Comparison of ENCODE assay signal across 1 cellular context in genomic region chr4:152535903-152536544, GRCh38.
TF ChIP-seq lines count a peak whose summit lies in the region.

A gene with protein sequence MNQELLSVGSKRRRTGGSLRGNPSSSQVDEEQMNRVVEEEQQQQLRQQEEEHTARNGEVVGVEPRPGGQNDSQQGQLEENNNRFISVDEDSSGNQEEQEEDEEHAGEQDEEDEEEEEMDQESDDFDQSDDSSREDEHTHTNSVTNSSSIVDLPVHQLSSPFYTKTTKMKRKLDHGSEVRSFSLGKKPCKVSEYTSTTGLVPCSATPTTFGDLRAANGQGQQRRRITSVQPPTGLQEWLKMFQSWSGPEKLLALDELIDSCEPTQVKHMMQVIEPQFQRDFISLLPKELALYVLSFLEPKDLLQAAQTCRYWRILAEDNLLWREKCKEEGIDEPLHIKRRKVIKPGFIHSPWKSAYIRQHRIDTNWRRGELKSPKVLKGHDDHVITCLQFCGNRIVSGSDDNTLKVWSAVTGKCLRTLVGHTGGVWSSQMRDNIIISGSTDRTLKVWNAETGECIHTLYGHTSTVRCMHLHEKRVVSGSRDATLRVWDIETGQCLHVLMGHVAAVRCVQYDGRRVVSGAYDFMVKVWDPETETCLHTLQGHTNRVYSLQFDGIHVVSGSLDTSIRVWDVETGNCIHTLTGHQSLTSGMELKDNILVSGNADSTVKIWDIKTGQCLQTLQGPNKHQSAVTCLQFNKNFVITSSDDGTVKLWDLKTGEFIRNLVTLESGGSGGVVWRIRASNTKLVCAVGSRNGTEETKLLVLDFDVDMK (minus strand): TSS chr4:152536092. CDS start chr4:152411803, 124,289 bp downstream.

TF ChIP-seq in HepG2, 621 proteins besides CTCF, POLR2A, EP300 and RAD21 (continued from another document and continues in another):
- TF ChIP-seq, protein P1, sequence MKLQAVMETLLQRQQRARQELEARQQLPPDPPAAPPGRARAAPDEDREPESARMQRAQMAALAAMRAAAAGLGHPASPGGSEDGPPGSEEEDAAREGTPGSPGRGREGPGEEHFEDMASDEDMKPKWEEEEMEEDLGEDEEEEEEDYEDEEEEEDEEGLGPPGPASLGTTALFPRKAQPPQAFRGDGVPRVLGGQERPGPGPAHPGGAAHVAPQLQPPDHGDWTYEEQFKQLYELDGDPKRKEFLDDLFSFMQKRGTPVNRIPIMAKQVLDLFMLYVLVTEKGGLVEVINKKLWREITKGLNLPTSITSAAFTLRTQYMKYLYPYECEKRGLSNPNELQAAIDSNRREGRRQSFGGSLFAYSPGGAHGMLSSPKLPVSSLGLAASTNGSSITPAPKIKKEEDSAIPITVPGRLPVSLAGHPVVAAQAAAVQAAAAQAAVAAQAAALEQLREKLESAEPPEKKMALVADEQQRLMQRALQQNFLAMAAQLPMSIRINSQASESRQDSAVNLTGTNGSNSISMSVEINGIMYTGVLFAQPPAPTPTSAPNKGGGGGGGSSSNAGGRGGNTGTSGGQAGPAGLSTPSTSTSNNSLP (IDR thresholded peaks at IDR 0.05; ENCODE audit: low read depth, low read length), result no peak
- TF ChIP-seq, protein P2, sequence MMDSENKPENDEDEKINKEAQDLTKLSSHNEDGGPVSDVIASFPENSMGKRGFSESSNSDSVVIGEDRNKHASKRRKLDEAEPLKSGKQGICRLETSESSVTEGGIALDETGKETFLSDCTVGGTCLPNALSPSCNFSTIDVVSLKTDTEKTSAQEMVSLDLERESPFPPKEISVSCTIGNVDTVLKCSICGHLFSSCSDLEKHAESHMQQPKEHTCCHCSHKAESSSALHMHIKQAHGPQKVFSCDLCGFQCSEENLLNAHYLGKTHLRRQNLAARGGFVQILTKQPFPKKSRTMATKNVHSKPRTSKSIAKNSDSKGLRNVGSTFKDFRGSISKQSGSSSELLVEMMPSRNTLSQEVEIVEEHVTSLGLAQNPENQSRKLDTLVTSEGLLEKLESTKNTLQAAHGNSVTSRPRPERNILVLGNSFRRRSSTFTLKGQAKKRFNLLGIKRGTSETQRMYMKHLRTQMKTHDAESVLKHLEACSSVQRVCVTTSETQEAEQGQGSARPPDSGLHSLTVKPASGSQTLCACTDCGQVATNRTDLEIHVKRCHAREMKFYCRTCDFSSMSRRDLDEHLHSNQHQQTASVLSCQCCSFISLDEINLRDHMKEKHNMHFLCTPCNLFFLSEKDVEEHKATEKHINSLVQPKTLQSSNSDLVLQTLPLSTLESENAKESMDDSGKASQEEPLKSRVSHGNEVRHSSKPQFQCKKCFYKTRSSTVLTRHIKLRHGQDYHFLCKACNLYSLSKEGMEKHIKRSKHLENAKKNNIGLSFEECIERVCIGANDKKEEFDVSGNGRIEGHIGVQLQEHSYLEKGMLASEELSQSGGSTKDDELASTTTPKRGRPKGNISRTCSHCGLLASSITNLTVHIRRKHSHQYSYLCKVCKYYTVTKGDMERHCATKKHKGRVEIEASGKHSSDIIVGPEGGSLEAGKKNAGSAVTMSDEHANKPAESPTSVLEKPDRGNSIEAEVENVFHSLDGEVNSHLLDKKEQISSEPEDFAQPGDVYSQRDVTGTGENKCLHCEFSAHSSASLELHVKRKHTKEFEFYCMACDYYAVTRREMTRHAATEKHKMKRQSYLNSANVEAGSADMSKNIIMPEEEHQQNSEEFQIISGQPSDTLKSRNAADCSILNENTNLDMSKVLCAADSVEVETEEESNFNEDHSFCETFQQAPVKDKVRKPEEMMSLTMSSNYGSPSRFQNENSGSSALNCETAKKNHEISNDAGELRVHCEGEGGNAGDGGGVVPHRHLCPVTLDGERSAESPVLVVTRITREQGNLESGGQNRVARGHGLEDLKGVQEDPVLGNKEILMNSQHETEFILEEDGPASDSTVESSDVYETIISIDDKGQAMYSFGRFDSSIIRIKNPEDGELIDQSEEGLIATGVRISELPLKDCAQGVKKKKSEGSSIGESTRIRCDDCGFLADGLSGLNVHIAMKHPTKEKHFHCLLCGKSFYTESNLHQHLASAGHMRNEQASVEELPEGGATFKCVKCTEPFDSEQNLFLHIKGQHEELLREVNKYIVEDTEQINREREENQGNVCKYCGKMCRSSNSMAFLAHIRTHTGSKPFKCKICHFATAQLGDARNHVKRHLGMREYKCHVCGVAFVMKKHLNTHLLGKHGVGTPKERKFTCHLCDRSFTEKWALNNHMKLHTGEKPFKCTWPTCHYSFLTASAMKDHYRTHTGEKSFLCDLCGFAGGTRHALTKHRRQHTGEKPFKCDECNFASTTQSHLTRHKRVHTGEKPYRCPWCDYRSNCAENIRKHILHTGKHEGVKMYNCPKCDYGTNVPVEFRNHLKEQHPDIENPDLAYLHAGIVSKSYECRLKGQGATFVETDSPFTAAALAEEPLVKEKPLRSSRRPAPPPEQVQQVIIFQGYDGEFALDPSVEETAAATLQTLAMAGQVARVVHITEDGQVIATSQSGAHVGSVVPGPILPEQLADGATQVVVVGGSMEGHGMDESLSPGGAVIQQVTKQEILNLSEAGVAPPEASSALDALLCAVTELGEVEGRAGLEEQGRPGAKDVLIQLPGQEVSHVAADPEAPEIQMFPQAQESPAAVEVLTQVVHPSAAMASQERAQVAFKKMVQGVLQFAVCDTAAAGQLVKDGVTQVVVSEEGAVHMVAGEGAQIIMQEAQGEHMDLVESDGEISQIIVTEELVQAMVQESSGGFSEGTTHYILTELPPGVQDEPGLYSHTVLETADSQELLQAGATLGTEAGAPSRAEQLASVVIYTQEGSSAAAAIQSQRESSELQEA (CRISPR knock-in tag; IDR thresholded peaks at IDR 0.05; ENCODE audit: not compliant biosample characterization), result peak; percentile 35
- TF ChIP-seq MXD1 (CRISPR knock-in tag; IDR thresholded peaks at IDR 0.05), result no peak; the same call in 1 of the 2 replicates
- no peak for TF ChIP-seq SNAI1 (CRISPR knock-in tag; IDR thresholded peaks at IDR 0.05; ENCODE audit: borderline replicate concordance)
- TF ChIP-seq FOXK1 (CRISPR knock-in tag; IDR thresholded peaks at IDR 0.05; ENCODE audit: borderline replicate concordance, low read depth), result peak; percentile 73; the same call in 1 of the 2 replicates
- TF ChIP-seq ZSCAN25 (CRISPR knock-in tag; IDR thresholded peaks at IDR 0.05), result peak; percentile 99
- 0 out of 2 replicates have a peak, but pooled peaks have one; percentile 55 for TF ChIP-seq ZNF616 (CRISPR knock-in tag; IDR thresholded peaks at IDR 0.05; ENCODE audit: low read depth)
- TF ChIP-seq KDM5B (CRISPR knock-in tag; IDR thresholded peaks at IDR 0.05; ENCODE audit: borderline replicate concordance), result peak; percentile 73; the same call in 1 of the 2 replicates
- TF ChIP-seq ATF5 (CRISPR knock-in tag; IDR thresholded peaks at IDR 0.05; ENCODE audit: low read depth), result no peak
- TF ChIP-seq, protein P3, sequence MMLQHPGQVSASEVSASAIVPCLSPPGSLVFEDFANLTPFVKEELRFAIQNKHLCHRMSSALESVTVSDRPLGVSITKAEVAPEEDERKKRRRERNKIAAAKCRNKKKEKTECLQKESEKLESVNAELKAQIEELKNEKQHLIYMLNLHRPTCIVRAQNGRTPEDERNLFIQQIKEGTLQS (CRISPR knock-in tag; IDR thresholded peaks at IDR 0.05), result no peak
- no peak for TF ChIP-seq ZNF24 (IDR thresholded peaks at IDR 0.05)
- no peak for TF ChIP-seq KLF15 (CRISPR knock-in tag; IDR thresholded peaks at IDR 0.05; ENCODE audit: borderline replicate concordance)
- TF ChIP-seq THYN1 (CRISPR knock-in tag; IDR thresholded peaks at IDR 0.05; ENCODE audit: borderline replicate concordance, low read depth), result no peak; the same call in 1 of the 2 replicates
- no peak for TF ChIP-seq FOXO4 (CRISPR knock-in tag; conservative IDR thresholded peaks at IDR 0.05)
- peak; percentile 81; the same call in 1 of the 2 replicates for TF ChIP-seq ZFP90 (CRISPR knock-in tag; IDR thresholded peaks at IDR 0.05; ENCODE audit: borderline replicate concordance)
- TF ChIP-seq CREB3 (CRISPR knock-in tag; IDR thresholded peaks at IDR 0.05), result no peak
- 0 out of 2 replicates have a peak, but pooled peaks have one; percentile 74 for TF ChIP-seq TP53 (CRISPR knock-in tag; conservative IDR thresholded peaks at IDR 0.05)
- no peak for TF ChIP-seq ZNF468 (CRISPR knock-in tag; IDR thresholded peaks at IDR 0.05)
- TF ChIP-seq, protein P4, sequence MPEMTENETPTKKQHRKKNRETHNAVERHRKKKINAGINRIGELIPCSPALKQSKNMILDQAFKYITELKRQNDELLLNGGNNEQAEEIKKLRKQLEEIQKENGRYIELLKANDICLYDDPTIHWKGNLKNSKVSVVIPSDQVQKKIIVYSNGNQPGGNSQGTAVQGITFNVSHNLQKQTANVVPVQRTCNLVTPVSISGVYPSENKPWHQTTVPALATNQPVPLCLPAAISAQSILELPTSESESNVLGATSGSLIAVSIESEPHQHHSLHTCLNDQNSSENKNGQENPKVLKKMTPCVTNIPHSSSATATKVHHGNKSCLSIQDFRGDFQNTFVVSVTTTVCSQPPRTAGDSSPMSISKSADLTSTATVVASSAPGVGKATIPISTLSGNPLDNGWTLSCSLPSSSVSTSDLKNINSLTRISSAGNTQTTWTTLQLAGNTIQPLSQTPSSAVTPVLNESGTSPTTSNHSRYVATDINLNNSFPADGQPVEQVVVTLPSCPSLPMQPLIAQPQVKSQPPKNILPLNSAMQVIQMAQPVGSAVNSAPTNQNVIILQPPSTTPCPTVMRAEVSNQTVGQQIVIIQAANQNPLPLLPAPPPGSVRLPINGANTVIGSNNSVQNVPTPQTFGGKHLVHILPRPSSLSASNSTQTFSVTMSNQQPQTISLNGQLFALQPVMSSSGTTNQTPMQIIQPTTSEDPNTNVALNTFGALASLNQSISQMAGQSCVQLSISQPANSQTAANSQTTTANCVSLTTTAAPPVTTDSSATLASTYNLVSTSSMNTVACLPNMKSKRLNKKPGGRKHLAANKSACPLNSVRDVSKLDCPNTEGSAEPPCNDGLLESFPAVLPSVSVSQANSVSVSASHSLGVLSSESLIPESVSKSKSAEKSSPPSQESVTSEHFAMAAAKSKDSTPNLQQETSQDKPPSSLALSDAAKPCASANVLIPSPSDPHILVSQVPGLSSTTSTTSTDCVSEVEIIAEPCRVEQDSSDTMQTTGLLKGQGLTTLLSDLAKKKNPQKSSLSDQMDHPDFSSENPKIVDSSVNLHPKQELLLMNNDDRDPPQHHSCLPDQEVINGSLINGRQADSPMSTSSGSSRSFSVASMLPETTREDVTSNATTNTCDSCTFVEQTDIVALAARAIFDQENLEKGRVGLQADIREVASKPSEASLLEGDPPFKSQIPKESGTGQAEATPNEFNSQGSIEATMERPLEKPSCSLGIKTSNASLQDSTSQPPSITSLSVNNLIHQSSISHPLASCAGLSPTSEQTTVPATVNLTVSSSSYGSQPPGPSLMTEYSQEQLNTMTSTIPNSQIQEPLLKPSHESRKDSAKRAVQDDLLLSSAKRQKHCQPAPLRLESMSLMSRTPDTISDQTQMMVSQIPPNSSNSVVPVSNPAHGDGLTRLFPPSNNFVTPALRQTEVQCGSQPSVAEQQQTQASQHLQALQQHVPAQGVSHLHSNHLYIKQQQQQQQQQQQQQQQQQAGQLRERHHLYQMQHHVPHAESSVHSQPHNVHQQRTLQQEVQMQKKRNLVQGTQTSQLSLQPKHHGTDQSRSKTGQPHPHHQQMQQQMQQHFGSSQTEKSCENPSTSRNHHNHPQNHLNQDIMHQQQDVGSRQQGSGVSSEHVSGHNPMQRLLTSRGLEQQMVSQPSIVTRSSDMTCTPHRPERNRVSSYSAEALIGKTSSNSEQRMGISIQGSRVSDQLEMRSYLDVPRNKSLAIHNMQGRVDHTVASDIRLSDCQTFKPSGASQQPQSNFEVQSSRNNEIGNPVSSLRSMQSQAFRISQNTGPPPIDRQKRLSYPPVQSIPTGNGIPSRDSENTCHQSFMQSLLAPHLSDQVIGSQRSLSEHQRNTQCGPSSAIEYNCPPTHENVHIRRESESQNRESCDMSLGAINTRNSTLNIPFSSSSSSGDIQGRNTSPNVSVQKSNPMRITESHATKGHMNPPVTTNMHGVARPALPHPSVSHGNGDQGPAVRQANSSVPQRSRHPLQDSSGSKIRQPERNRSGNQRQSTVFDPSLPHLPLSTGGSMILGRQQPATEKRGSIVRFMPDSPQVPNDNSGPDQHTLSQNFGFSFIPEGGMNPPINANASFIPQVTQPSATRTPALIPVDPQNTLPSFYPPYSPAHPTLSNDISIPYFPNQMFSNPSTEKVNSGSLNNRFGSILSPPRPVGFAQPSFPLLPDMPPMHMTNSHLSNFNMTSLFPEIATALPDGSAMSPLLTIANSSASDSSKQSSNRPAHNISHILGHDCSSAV (CRISPR knock-in tag; IDR thresholded peaks at IDR 0.05; ENCODE audit: borderline replicate concordance), result no peak
- TF ChIP-seq SALL1 (CRISPR knock-in tag; IDR thresholded peaks at IDR 0.05), result peak; percentile 93
- no peak for TF ChIP-seq MBNL3 (CRISPR knock-in tag; conservative IDR thresholded peaks at IDR 0.05)
- TF ChIP-seq FOXM1 (CRISPR knock-in tag; IDR thresholded peaks at IDR 0.05), result no peak
- TF ChIP-seq ZNF547 (CRISPR knock-in tag; IDR thresholded peaks at IDR 0.05), result peak; percentile 60
- no peak for TF ChIP-seq EZH2 (conservative IDR thresholded peaks at IDR 0.05; ENCODE audit: low read depth, low read length)
- no peak for TF ChIP-seq ZNF10 (CRISPR knock-in tag; IDR thresholded peaks at IDR 0.05; ENCODE audit: borderline replicate concordance, low read depth)
- TF ChIP-seq ZFAT (CRISPR knock-in tag; conservative IDR thresholded peaks at IDR 0.05), result no peak
